In genomic region chr12:49126852-49127763, GRCh38 we compare ENCODE assay signal across 11 cellular contexts. TPM values are rescaled to one million over a fixed set of nuclear protein-coding genes. Genes with fewer than 3 reads are reported as not detected.
DNase-seq lines count a peak whose midpoint lies in the region; ATAC-seq and TF ChIP-seq lines count a peak whose summit lies in the region.
"Had no signal": no experiment of that assay in that cellular context is flagged by ENCODE, and none has a peak within 500 bp of the region (broad histone marks: within the 10 kb centered on the region; RNA-seq: fewer than 3 reads in every experiment).

No MANE protein-coding gene starts in this region.

- BruUV-seq in MCF 10A (replicated peaks; lab: Mats Ljungman, UMichigan): no TSS peak

- peaks cover 17% of the 10 kb centered on the region for H3K9me3 Mint-ChIP-seq in glutamatergic neuron (ENCODE audit: unreplicated experiment)
- no peaks in the 10 kb centered on the region for H3K9me3 Mint-ChIP-seq in MCF 10A (ENCODE audit: unreplicated experiment)

- peak; percentile 46 for DNase-seq in Daoy (ENCODE audit: low read depth)
- no peak for DNase-seq in HEK293T (ENCODE audit: extremely low spot score)
- DNase-seq in T-helper 17 cell: no peak
- DNase-seq in glutamatergic neuron: no peak
- no peak for DNase-seq in MCF 10A (ENCODE audit: unreplicated experiment)
- DNase-seq in GOT3 (lab: John Stamatoyannopoulos, UW): no peak
- no peak for DNase-seq in hepatic stellate cell (ENCODE audit: low spot score)
- DNase-seq: aorta, esophagus squamous epithelium, NCI-H2227 treated with DMSO at 0.1 percent for 48 hours had no signal

- no peaks in the 10 kb centered on the region for H3K9me3 ChIP-seq in T-helper 17 cell (ENCODE audit: control insufficient read depth, low read length, poor library complexity, severe bottlenecking)
- H3K9me3 ChIP-seq: esophagus squamous epithelium had no signal

- intact Hi-C loops in MCF 10A (cut with micrococcal nuclease): no loop called here

- H3K27ac Mint-ChIP-seq in T-helper 17 cell (peak overlapping the region; percentile 43), glutamatergic neuron (ENCODE audit: unreplicated experiment) (peak overlapping the region; percentile 38), MCF 10A (ENCODE audit: low read depth, unreplicated experiment) (no peak overlapping the region)

- POLR2A ChIA-PET in HEK293T (lab: Yijun Ruan, JAX): interaction anchor here (0.7 to 1.4 kb wide), 9 partner anchors 10 to 106 kb away, joined by 3 to 7 read pairs (median 4); partner anchors contain the start of genes LMBR1L, RHEBL1 and TUBA1A
- POLR2A ChIA-PET in MCF 10A (lab: Yijun Ruan, JAX): interaction anchor here (0.7 kb wide), 1 partner anchor 141 kb away, joined by 3 read pairs; no protein-coding TSS in a partner anchor

- CTCF ChIA-PET in HEK293T (lab: Yijun Ruan, JAX) (interaction anchor here (0.5 kb wide), 1 partner anchor 121 kb away, joined by 4 read pairs; no protein-coding TSS in a partner anchor), MCF 10A (lab: Yijun Ruan, JAX) (interaction anchor here (0.7 to 1.4 kb wide), 6 partner anchors 39 to 110 kb away, joined by 3 to 7 read pairs (median 4); no protein-coding TSS in a partner anchor)

- H3K4me1 Mint-ChIP-seq in T-helper 17 cell: peaks cover 35% of the 10 kb centered on the region
- H3K4me1 Mint-ChIP-seq in glutamatergic neuron (ENCODE audit: low read depth, unreplicated experiment): peaks cover 12% of the 10 kb centered on the region
- no peaks in the 10 kb centered on the region for H3K4me1 Mint-ChIP-seq in MCF 10A (ENCODE audit: insufficient read depth, unreplicated experiment)

- H3K4me3 Mint-ChIP-seq in T-helper 17 cell (peak overlapping the region; percentile 49), glutamatergic neuron (ENCODE audit: unreplicated experiment) (peak overlapping the region; percentile 62), MCF 10A (ENCODE audit: unreplicated experiment) (no peak overlapping the region)

- TF ChIP-seq CTCF in glutamatergic neuron (IDR thresholded peaks at IDR 0.05; ENCODE audit: partially characterized antibody, unreplicated experiment) (no peak), MCF 10A (IDR thresholded peaks at IDR 0.05; ENCODE audit: unreplicated experiment) (no peak)

- H3K36me3 Mint-ChIP-seq in T-helper 17 cell (ENCODE audit: low read depth): peaks cover 4% of the 10 kb centered on the region
- peaks cover 10% of the 10 kb centered on the region for H3K36me3 Mint-ChIP-seq in glutamatergic neuron (ENCODE audit: unreplicated experiment)
- H3K36me3 Mint-ChIP-seq in MCF 10A (ENCODE audit: insufficient read depth, unreplicated experiment): peaks cover 47% of the 10 kb centered on the region

- no peaks in the 10 kb centered on the region for H3K27me3 Mint-ChIP-seq in T-helper 17 cell
- H3K27me3 Mint-ChIP-seq in glutamatergic neuron (ENCODE audit: unreplicated experiment): peaks cover 8% of the 10 kb centered on the region
- H3K27me3 Mint-ChIP-seq in MCF 10A (ENCODE audit: insufficient read depth, unreplicated experiment): no peaks in the 10 kb centered on the region

- ATAC-seq in T-helper 17 cell (no peak), HG03039 (IDR thresholded peaks at IDR 0.05; ENCODE audit: unreplicated experiment) (no peak)

TF ChIP-seq in HEK293T, 16 proteins besides CTCF, POLR2A, EP300 and RAD21:
- TF ChIP-seq ELF4 (IDR thresholded peaks at IDR 0.05): peak; percentile 22; the same call in 1 of the 2 replicates
- 0 out of 2 replicates have a peak, but pooled peaks have one; percentile 18 for TF ChIP-seq L3MBTL2 (conservative IDR thresholded peaks at IDR 0.05)
- no peak for TF ChIP-seq FOXA1 (IDR thresholded peaks at IDR 0.05)
- 0 out of 2 replicates have a peak, but pooled peaks have one; percentile 26 for TF ChIP-seq FOXK2 (IDR thresholded peaks at IDR 0.05)
- TF ChIP-seq SP1 (IDR thresholded peaks at IDR 0.05): no peak
- TF ChIP-seq ARNT (IDR thresholded peaks at IDR 0.05): no peak
- no peak; the same call in 1 of the 2 replicates for TF ChIP-seq BHLHE40 (IDR thresholded peaks at IDR 0.05; ENCODE audit: borderline replicate concordance)
- TF ChIP-seq ZNF384 (IDR thresholded peaks at IDR 0.05): no peak
- TF ChIP-seq CTBP1 (IDR thresholded peaks at IDR 0.05; ENCODE audit: borderline replicate concordance): no peak
- no peak for TF ChIP-seq PKNOX1 (IDR thresholded peaks at IDR 0.05)
- TF ChIP-seq NFRKB (IDR thresholded peaks at IDR 0.05): 0 out of 2 replicates have a peak, but pooled peaks have one; percentile 21

RNA-seq across cellular contexts. Expression of gene TUBA1B, which starts 4.1 kb away (rescaled TPM):
- 3,979 and 4,039 TPM in 2 replicates for total RNA-seq in Daoy (2014; rRNA removed; shearing (Covaris generic))
- total RNA-seq in T-helper 17 cell (100 to 1,000 TPM; 137 to 159 TPM), glutamatergic neuron (ENCODE audit: unreplicated experiment) (924 TPM), MCF 10A (2022) (282 and 369 TPM in 2 replicates)

RNA-seq across cellular contexts. Expression of gene LMBR1L, which starts 16.5 kb away (rescaled TPM):
- 18.2 and 19.6 TPM in 2 replicates for total RNA-seq in Daoy (2014; rRNA removed; shearing (Covaris generic))
- total RNA-seq in T-helper 17 cell (100 to 1,000 TPM; 257 to 270 TPM), glutamatergic neuron (ENCODE audit: unreplicated experiment) (371 TPM), MCF 10A (2022) (27.8 and 35.7 TPM in 2 replicates)

RNA-seq across cellular contexts. Expression of gene DHH, which starts 32.5 kb away (rescaled TPM):
- total RNA-seq in Daoy (2014; rRNA removed; shearing (Covaris generic)): not detected in 2 replicates
- total RNA-seq in T-helper 17 cell (under 1 TPM; 0.17 to 0.44 TPM), glutamatergic neuron (ENCODE audit: unreplicated experiment) (1.2 TPM), MCF 10A (2022) (not detected in 2 replicates)

RNA-seq across cellular contexts. Expression of gene RHEBL1, which starts 57.3 kb away (rescaled TPM):
- 6.3 and 11.0 TPM in 2 replicates for total RNA-seq in Daoy (2014; rRNA removed; shearing (Covaris generic))
- total RNA-seq in T-helper 17 cell (1 to 10 TPM; 7.9 to 8.1 TPM), glutamatergic neuron (ENCODE audit: unreplicated experiment) (2.3 TPM), MCF 10A (2022) (0.35 and 0.93 TPM in 2 replicates)
